28 cellular contexts compared by ENCODE assay signal in the genomic region with DNA sequence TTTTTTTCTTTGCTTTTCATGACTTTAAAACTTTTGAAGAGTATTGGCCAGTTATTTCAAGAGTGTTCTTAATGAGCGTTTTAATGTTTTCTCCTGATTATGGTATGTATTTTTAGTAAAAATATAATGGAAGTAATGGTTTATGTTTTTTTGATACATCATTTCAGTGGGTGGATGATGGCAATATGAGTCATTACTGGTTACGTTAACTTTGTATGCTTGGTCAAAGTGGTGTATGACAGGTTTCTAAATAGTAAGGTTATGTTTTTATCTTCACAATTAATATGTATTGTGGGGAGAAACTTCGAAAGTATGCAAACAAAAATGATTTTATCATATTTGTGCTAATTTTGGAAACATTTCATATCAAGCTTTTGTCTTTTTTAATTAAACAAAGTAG.
"Had no signal": no experiment of that assay in that cellular context is flagged by ENCODE, and none has a peak within 500 bp of the region (broad histone marks: within the 10 kb centered on the region; RNA-seq: fewer than 3 reads in every experiment).

No MANE protein-coding gene starts in this region.

- H3K36me3 Mint-ChIP-seq: activated CD4-positive, alpha-beta memory T cell treated with anti-CD3 and anti-CD28 coated beads for 36 hours; activated naive CD4-positive, alpha-beta T cell treated with anti-CD3 and anti-CD28 coated beads, Interleukin-2, amount 50 U/mL, for 72 hours; immature natural killer cell; memory B cell; naive thymus-derived CD4-positive, alpha-beta T cell; stimulated activated memory B cell treated with anti-CD40 and anti-IgM and Interleukin-4, amounts not matched to agents 10 μg/mL and 1 μg/mL and 100 μg/mL, for 72 hours; type B pancreatic cell had no signal

- DNase-seq: activated CD4-positive, alpha-beta memory T cell treated with anti-CD3 and anti-CD28 coated beads for 36 hours; activated CD4-positive, alpha-beta T cell treated with anti-CD3 and anti-CD28 coated beads, Interleukin-2, amount 10 ng/mL, durations not matched to agents 24 days and 14 days; activated CD4-positive, CD25-positive, alpha-beta regulatory T cell treated with anti-CD3 and anti-CD28 coated beads, Interleukin-2, amount 50 U/mL, for 72 hours; activated T-cell treated with anti-CD3 and anti-CD28 coated beads, Interleukin-2, amount 50 U/mL, for 4 hours; dermis blood vessel endothelial cell; effector CD4-positive, alpha-beta T cell; head of caudate nucleus; hypothalamus; immature natural killer cell; midbrain; naive thymus-derived CD4-positive, alpha-beta T cell; pancreas; psoas muscle; sigmoid colon; stimulated activated CD4-positive, alpha-beta T cell treated with anti-CD3 and anti-CD28 coated beads, Interleukin-1b, Interleukin-23, amount 100 ng/mL, for 48 hours; stimulated activated CD4-positive, alpha-beta T cell treated with anti-CD3 and anti-CD28 coated beads, Interleukin-4, amount 100 ng/mL, for 4 hours; stimulated activated CD8-positive, alpha-beta memory T cell treated with anti-CD3 and anti-CD28 coated beads, Interleukin-4, amount 100 ng/mL, for 48 hours; stimulated activated naive CD8-positive, alpha-beta T cell treated with anti-CD3 and anti-CD28 coated beads, Interleukin-15, amount 100 ng/mL, for 72 hours; substantia nigra; T-helper 17 cell; T1000; uterus had no signal

- H3K27me3 Mint-ChIP-seq: activated CD4-positive, alpha-beta memory T cell treated with anti-CD3 and anti-CD28 coated beads for 36 hours; activated CD4-positive, alpha-beta T cell treated with anti-CD3 and anti-CD28 coated beads, Interleukin-2, amount 10 ng/mL, durations not matched to agents 24 days and 14 days; activated T-helper 17 cell treated with anti-CD3 and anti-CD28 coated beads, Interleukin-2, amount 50 U/mL, for 72 hours; memory B cell; naive thymus-derived CD4-positive, alpha-beta T cell; stimulated activated memory B cell treated with anti-CD40 and anti-IgM and Interleukin-4, amounts not matched to agents 10 μg/mL and 1 μg/mL and 100 μg/mL, for 72 hours; stimulated activated naive CD8-positive, alpha-beta T cell treated with anti-CD3 and anti-CD28 coated beads, Interleukin-15, amount 100 ng/mL, for 72 hours; T-helper 17 cell; type B pancreatic cell had no signal

- H3K27ac Mint-ChIP-seq: activated CD4-positive, alpha-beta memory T cell treated with anti-CD3 and anti-CD28 coated beads for 36 hours; activated CD4-positive, alpha-beta T cell treated with anti-CD3 and anti-CD28 coated beads, Interleukin-2, amount 10 ng/mL, durations not matched to agents 24 days and 14 days; activated naive CD4-positive, alpha-beta T cell treated with anti-CD3 and anti-CD28 coated beads, Interleukin-2, amount 50 U/mL, for 72 hours; activated T-helper 17 cell treated with anti-CD3 and anti-CD28 coated beads, Interleukin-2, amount 50 U/mL, for 72 hours; immature natural killer cell; memory B cell; naive thymus-derived CD4-positive, alpha-beta T cell; stimulated activated memory B cell treated with anti-CD40 and anti-IgM and Interleukin-4, amounts not matched to agents 10 μg/mL and 1 μg/mL and 100 μg/mL, for 72 hours; stimulated activated naive CD8-positive, alpha-beta T cell treated with anti-CD3 and anti-CD28 coated beads, Interleukin-15, amount 100 ng/mL, for 72 hours; T-helper 17 cell; type B pancreatic cell had no signal

- H3K4me2 ChIP-seq: smooth muscle cell had no signal

- H3K9me3 Mint-ChIP-seq: activated CD4-positive, alpha-beta T cell treated with anti-CD3 and anti-CD28 coated beads, Interleukin-2, amount 10 ng/mL, durations not matched to agents 24 days and 14 days; activated T-helper 17 cell treated with anti-CD3 and anti-CD28 coated beads, Interleukin-2, amount 50 U/mL, for 72 hours; memory B cell; stimulated activated memory B cell treated with anti-CD40 and anti-IgM and Interleukin-4, amounts not matched to agents 10 μg/mL and 1 μg/mL and 100 μg/mL, for 72 hours; stimulated activated naive CD8-positive, alpha-beta T cell treated with anti-CD3 and anti-CD28 coated beads, Interleukin-15, amount 100 ng/mL, for 72 hours; type B pancreatic cell had no signal

- H3K9me3 ChIP-seq: pancreas, psoas muscle, sigmoid colon, uterus had no signal

- H3K4me1 Mint-ChIP-seq: activated CD4-positive, alpha-beta T cell treated with anti-CD3 and anti-CD28 coated beads, Interleukin-2, amount 10 ng/mL, durations not matched to agents 24 days and 14 days; activated T-helper 17 cell treated with anti-CD3 and anti-CD28 coated beads, Interleukin-2, amount 50 U/mL, for 72 hours; immature natural killer cell; memory B cell; naive thymus-derived CD4-positive, alpha-beta T cell; stimulated activated memory B cell treated with anti-CD40 and anti-IgM and Interleukin-4, amounts not matched to agents 10 μg/mL and 1 μg/mL and 100 μg/mL, for 72 hours; stimulated activated naive CD8-positive, alpha-beta T cell treated with anti-CD3 and anti-CD28 coated beads, Interleukin-15, amount 100 ng/mL, for 72 hours; T-helper 17 cell had no signal

- H3K4me3 ChIP-seq: pancreas, psoas muscle, sigmoid colon, smooth muscle cell, uterus had no signal

- H3K27me3 ChIP-seq: pancreas, sigmoid colon, uterus had no signal

- H3K4me3 Mint-ChIP-seq: activated CD4-positive, alpha-beta memory T cell treated with anti-CD3 and anti-CD28 coated beads for 36 hours; activated CD4-positive, alpha-beta T cell treated with anti-CD3 and anti-CD28 coated beads, Interleukin-2, amount 10 ng/mL, durations not matched to agents 24 days and 14 days; activated T-cell treated with anti-CD3 and anti-CD28 coated beads, Interleukin-2, amount 50 U/mL, for 4 hours; activated T-helper 17 cell treated with anti-CD3 and anti-CD28 coated beads, Interleukin-2, amount 50 U/mL, for 72 hours; immature natural killer cell; memory B cell; naive thymus-derived CD4-positive, alpha-beta T cell; stimulated activated memory B cell treated with anti-CD40 and anti-IgM and Interleukin-4, amounts not matched to agents 10 μg/mL and 1 μg/mL and 100 μg/mL, for 72 hours; stimulated activated naive CD8-positive, alpha-beta T cell treated with anti-CD3 and anti-CD28 coated beads, Interleukin-15, amount 100 ng/mL, for 72 hours; T-helper 17 cell; type B pancreatic cell had no signal

- ATAC-seq: activated naive CD4-positive, alpha-beta T cell treated with anti-CD3 and anti-CD28 coated beads, Interleukin-2, amount 50 U/mL, for 72 hours; activated T-cell treated with anti-CD3 and anti-CD28 coated beads, Interleukin-2, amount 50 U/mL, for 4 hours; activated T-helper 17 cell treated with anti-CD3 and anti-CD28 coated beads, Interleukin-2, amount 50 U/mL, for 72 hours; naive thymus-derived CD4-positive, alpha-beta T cell; pancreas; psoas muscle; stimulated activated memory B cell treated with anti-CD40 and anti-IgM and Interleukin-4, amounts not matched to agents 10 μg/mL and 1 μg/mL and 100 μg/mL, for 72 hours; stimulated activated naive CD8-positive, alpha-beta T cell treated with anti-CD3 and anti-CD28 coated beads, Interleukin-15, amount 100 ng/mL, for 72 hours; T-helper 17 cell had no signal

- H3K36me3 ChIP-seq: pancreas, sigmoid colon, uterus had no signal

- H3K27ac ChIP-seq: pancreas, psoas muscle, sigmoid colon, uterus had no signal

- H3K4me1 ChIP-seq: pancreas, psoas muscle, sigmoid colon, uterus had no signal
